In the genomic region with DNA sequence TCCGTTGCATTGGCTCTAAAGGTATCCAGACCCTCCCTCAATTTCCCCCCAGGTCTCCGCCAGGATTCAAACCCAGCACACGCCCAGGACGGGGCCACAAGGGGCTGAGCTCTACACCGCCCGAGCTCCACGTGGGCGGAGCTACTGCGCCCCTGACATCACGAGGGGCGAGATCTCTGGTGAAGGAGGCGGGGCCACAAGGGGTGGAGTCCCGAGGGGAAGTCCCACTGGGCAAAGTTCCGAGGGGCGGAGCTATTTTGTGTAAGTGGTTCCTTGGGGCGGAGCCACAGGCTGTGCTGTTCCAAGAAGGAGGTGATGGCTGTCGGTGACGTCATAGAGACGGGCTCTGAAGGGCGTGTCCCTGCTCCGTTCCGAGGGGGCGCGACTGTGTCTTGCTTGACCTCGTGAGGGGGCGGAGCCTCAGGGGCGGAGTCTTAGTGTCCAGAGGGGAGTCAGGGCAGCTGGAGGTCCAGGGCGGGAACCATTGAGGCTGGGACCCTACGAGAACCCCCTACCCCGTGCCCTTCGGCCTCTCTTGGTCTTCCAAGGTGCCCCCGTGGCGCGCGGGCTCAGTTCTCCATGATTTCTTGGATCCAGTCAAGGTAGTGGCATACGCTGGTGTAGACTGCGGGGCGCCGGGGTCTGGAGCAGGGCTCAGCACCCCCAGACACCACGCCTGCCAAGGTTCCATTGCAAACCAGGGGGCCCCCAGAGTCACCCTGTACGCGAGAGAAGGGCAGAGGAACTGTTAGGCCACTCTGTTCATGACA, we compare ENCODE assay signal across 12 cellular contexts. TPM values are rescaled to one million over a fixed set of nuclear protein-coding genes. Genes with fewer than 3 reads are reported as not detected.
DNase-seq lines count a peak whose midpoint lies in the region; ATAC-seq and TF ChIP-seq lines count a peak whose summit lies in the region.
"Had no signal": no experiment of that assay in that cellular context is flagged by ENCODE, and none has a peak within 500 bp of the region (broad histone marks: within the 10 kb centered on the region; RNA-seq: fewer than 3 reads in every experiment).

No MANE protein-coding gene starts in this region.

- no peak overlapping the region for H3K27ac Mint-ChIP-seq in Caco-2 (ENCODE audit: unreplicated experiment)
- peak overlapping the region; percentile 93 for H3K27ac Mint-ChIP-seq in WTC11

- TF ChIP-seq CTCF in Caco-2 (IDR thresholded peaks at IDR 0.05; ENCODE audit: insufficient read depth in 1 of 2, low read depth in 1 of 2, low read length in 1 of 2, severe bottlenecking in 1 of 2, unreplicated experiment in 1 of 2), result no peak
- TF ChIP-seq CTCF in HCT116 (IDR thresholded peaks at IDR 0.05 in 2 of 3, conservative IDR thresholded peaks at IDR 0.05 in 1 of 3; ENCODE audit: borderline replicate concordance in 1 of 3, insufficient read depth in 1 of 3, low read depth in 2 of 3, low read length in 2 of 3), result no peak
- TF ChIP-seq CTCF in WTC11 (IDR thresholded peaks at IDR 0.05), result no peak

- H3K27me3 ChIP-seq in Caco-2 (replicated peaks; ENCODE audit: control insufficient read depth, insufficient read depth, low read length), result no peaks in the 10 kb centered on the region
- no peaks in the 10 kb centered on the region for H3K27me3 ChIP-seq in HCT116 (ENCODE audit: insufficient read depth, low read length)
- H3K27me3 ChIP-seq: ascending aorta had no signal

- H3K4me1 Mint-ChIP-seq in Caco-2 (ENCODE audit: low read depth, unreplicated experiment) (no peaks in the 10 kb centered on the region), WTC11 (peaks cover 24% of the 10 kb centered on the region)

- no peaks in the 10 kb centered on the region for H4K20me1 ChIP-seq in HCT116 (ENCODE audit: insufficient read depth)

- peak overlapping the region; percentile 91 for H3K9ac ChIP-seq in HCT116 (ENCODE audit: low read length)

- H3K27ac ChIP-seq in HCT116 (ENCODE audit: low read depth, low read length), result peak overlapping the region; percentile 77
- H3K27ac ChIP-seq: ascending aorta, SJCRH30 had no signal

- H3K9me3 ChIP-seq in Caco-2 (no peaks in the 10 kb centered on the region), HCT116 (ENCODE audit: control insufficient read depth in 1 of 2, insufficient read depth in 1 of 2, low read depth in 1 of 2, low read length in 2 of 2) (no peaks in the 10 kb centered on the region)
- H3K9me3 ChIP-seq: ascending aorta, SJCRH30 had no signal

- H3K36me3 Mint-ChIP-seq in Caco-2 (ENCODE audit: insufficient read depth, unreplicated experiment), result no peaks in the 10 kb centered on the region
- H3K36me3 Mint-ChIP-seq in WTC11, result no peaks in the 10 kb centered on the region

- TF ChIP-seq RAD21 in HCT116 (IDR thresholded peaks at IDR 0.05; ENCODE audit: low read depth), result no peak

- H3K27me3 Mint-ChIP-seq in Caco-2 (ENCODE audit: insufficient read depth, unreplicated experiment) (peaks cover 13% of the 10 kb centered on the region), WTC11 (ENCODE audit: low read depth) (peaks cover 52% of the 10 kb centered on the region)

- TF ChIP-seq POLR2A in HCT116 (IDR thresholded peaks at IDR 0.05; ENCODE audit: borderline replicate concordance, extremely low read depth, insufficient read depth, insufficient read length), result no peak

- CTCF ChIA-PET in Caco-2 (lab: Charles Lee) (no interaction called here), HCT116 (lab: Charles Lee) (interaction anchor here (0.7 to 3.4 kb wide), 9 partner anchors 15 to 333 kb away, joined by 3 to 71 read pairs (median 4); a partner anchor contains a TSS), WTC11 (lab: Charles Lee) (interaction anchor here (0.5 to 6.0 kb wide), 9 partner anchors 15 to 465 kb away, joined by 3 to 94 read pairs (median 4); a partner anchor contains a TSS)

- DNase-seq in Caco-2, result peak; percentile 39 to 81
- DNase-seq in HCT116 (ENCODE audit: low read depth, low spot score), result peak; percentile 99
- peak; percentile 97 for DNase-seq in WTC11 (ENCODE audit: low spot score)
- peak; percentile 90 for DNase-seq in left kidney (ENCODE audit: low read depth, low spot score)
- DNase-seq in activated gamma-delta T cell treated with Interleukin-2 at 50 U/mL for 16 hours, result no peak
- no peak for DNase-seq in NCI-H1092 (lab: John Stamatoyannopoulos, UW)
- no peak for DNase-seq in DMS153 (lab: John Stamatoyannopoulos, UW)

- H3K4me1 ChIP-seq in Caco-2 (no peaks in the 10 kb centered on the region), HCT116 (ENCODE audit: control insufficient read depth in 1 of 2, insufficient read depth in 2 of 2, low read length in 2 of 2) (peaks cover 16 to 36% of the 10 kb centered on the region in 2 experiments)
- H3K4me1 ChIP-seq: ascending aorta, SJCRH30 had no signal

- H2AFZ ChIP-seq in HCT116 (ENCODE audit: low read depth, low read length, poor library complexity, severe bottlenecking), result no peak overlapping the region

- H3K4me2 ChIP-seq in HCT116 (ENCODE audit: low read length), result peak overlapping the region; percentile 100

- ATAC-seq in HCT116 (peak; percentile 86), WTC11 (peak; percentile 81), GM18519 (IDR thresholded peaks at IDR 0.05; ENCODE audit: low FRiP score, unreplicated experiment) (no peak)
- ATAC-seq: GM12878 had no signal

- H3K4me3 ChIP-seq in Caco-2 (ENCODE audit: low read depth, low read length), result no peak overlapping the region
- peak overlapping the region; percentile 78 to 88 for H3K4me3 ChIP-seq in HCT116 (replicated peaks in 1 of 2; ENCODE audit: low read depth in 1 of 2, low read length in 2 of 2)
- H3K4me3 ChIP-seq: ascending aorta, GM12878, SJCRH30 had no signal

- H3K36me3 ChIP-seq in Caco-2 (ENCODE audit: control insufficient read depth, insufficient read depth, low read length) (no peaks in the 10 kb centered on the region), HCT116 (ENCODE audit: control insufficient read depth in 1 of 2, insufficient read depth in 2 of 2, low read length in 2 of 2) (peaks cover 0 to 6% of the 10 kb centered on the region in 2 experiments; a peak in 1 of 4 replicates)
- H3K36me3 ChIP-seq: ascending aorta, SJCRH30 had no signal

- H3K9me2 ChIP-seq in HCT116 (ENCODE audit: insufficient read depth), result no peaks in the 10 kb centered on the region

- RAD21 ChIA-PET in HCT116 (lab: Charles Lee; ENCODE audit: low non-redundant PET in 1 of 2, low total read pairs in 2 of 2, uncharacterized antibody in 2 of 2, unreplicated experiment in 2 of 2), result interaction anchor here in 1 of 2 experiments (1.1 to 2.1 kb wide), 2 partner anchors 14 to 67 kb away, joined by 4 to 14 read pairs; no protein-coding TSS in a partner anchor

- H3K4me3 Mint-ChIP-seq in Caco-2 (ENCODE audit: unreplicated experiment) (peak overlapping the region; percentile 18), WTC11 (peak overlapping the region; percentile 67)

- peaks cover 11% of the 10 kb centered on the region; the same call in 1 of the 2 replicates for H3K79me2 ChIP-seq in HCT116 (ENCODE audit: insufficient read depth, low read length)

- intact Hi-C loops in Caco-2 (cut with micrococcal nuclease; ENCODE audit: unreplicated experiment), result no loop called here
- intact Hi-C loops in HCT116 (cut with micrococcal nuclease), result loop anchor here (5.0 kb wide), 1 partner anchor 35 kb away; a partner anchor contains a TSS

- H3K9me3 Mint-ChIP-seq in Caco-2 (ENCODE audit: unreplicated experiment) (no peaks in the 10 kb centered on the region), WTC11 (no peaks in the 10 kb centered on the region)

- POLR2A ChIA-PET in Caco-2 (lab: Charles Lee), result no interaction called here
- POLR2A ChIA-PET in HCT116 (lab: Charles Lee), result interaction anchor here (0.7 to 2.6 kb wide), 7 partner anchors 9 to 63 kb away, joined by 3 to 49 read pairs (median 4); a partner anchor contains a TSS
- POLR2A ChIA-PET in WTC11 (lab: Charles Lee), result no interaction called here

- no TSS peak for BruUV-seq in Caco-2 (replicated peaks; lab: Mats Ljungman, UMichigan)
- BruUV-seq in HCT116 (replicated peaks; lab: Mats Ljungman, UMichigan), result no TSS peak

TF ChIP-seq in HCT116, 20 proteins besides CTCF, POLR2A, EP300 and RAD21 (continues in another document):
- TF ChIP-seq TCF7L2 (IDR thresholded peaks at IDR 0.05; ENCODE audit: borderline replicate concordance, extremely low read depth, insufficient read depth, insufficient read length) (no peak), POLR2AphosphoS5 (IDR thresholded peaks at IDR 0.05; ENCODE audit: low read depth, low read length) (peak; percentile 81)

TF ChIP-seq in WTC11, 78 proteins besides CTCF, POLR2A, EP300 and RAD21 (continues in another document):
- TF ChIP-seq ZNF232 (CRISPR knock-in tag; IDR thresholded peaks at IDR 0.05) (no peak), CREM (CRISPR knock-in tag; IDR thresholded peaks at IDR 0.05) (no peak), SP1 (CRISPR knock-in tag; conservative IDR thresholded peaks at IDR 0.05) (0 out of 2 replicates have a peak, but pooled peaks have one; percentile 24), MYBL2 (CRISPR knock-in tag; IDR thresholded peaks at IDR 0.05) (no peak), SMAD4 (CRISPR knock-in tag; IDR thresholded peaks at IDR 0.05) (no peak), GABPB1 (CRISPR knock-in tag; IDR thresholded peaks at IDR 0.05) (no peak), RORB (CRISPR knock-in tag; IDR thresholded peaks at IDR 0.05) (no peak)
- TF ChIP-seq, protein P1, sequence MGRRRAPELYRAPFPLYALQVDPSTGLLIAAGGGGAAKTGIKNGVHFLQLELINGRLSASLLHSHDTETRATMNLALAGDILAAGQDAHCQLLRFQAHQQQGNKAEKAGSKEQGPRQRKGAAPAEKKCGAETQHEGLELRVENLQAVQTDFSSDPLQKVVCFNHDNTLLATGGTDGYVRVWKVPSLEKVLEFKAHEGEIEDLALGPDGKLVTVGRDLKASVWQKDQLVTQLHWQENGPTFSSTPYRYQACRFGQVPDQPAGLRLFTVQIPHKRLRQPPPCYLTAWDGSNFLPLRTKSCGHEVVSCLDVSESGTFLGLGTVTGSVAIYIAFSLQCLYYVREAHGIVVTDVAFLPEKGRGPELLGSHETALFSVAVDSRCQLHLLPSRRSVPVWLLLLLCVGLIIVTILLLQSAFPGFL (CRISPR knock-in tag; IDR thresholded peaks at IDR 0.05; ENCODE audit: borderline replicate concordance), result no peak

RNA-seq across cellular contexts. Expression of a gene that starts 1.3 kb away (rescaled TPM):
- total RNA-seq in Caco-2 (2022), result 1.7 TPM in 1 of 2 replicates, not detected in the other
- total RNA-seq in HCT116 (2021; ENCODE audit: unreplicated experiment), result 92.8 TPM
- 149 and 150 TPM in 2 replicates for polyA plus RNA-seq in HCT116 (2012)
- 4.4 to 6.9 TPM (median 5.9 TPM) in 3 replicates for total RNA-seq in WTC11 (2021)
- total RNA-seq: ascending aorta, GM12878, SJCRH30 had no signal
- polyA plus RNA-seq: GM12878 had no signal

RNA-seq across cellular contexts. Expression of a gene that starts 16.8 kb away (rescaled TPM):
- total RNA-seq in Caco-2 (2022), result not detected in 2 replicates
- 33.6 TPM for total RNA-seq in HCT116 (2021; ENCODE audit: unreplicated experiment)
- 37.4 and 37.8 TPM in 2 replicates for polyA plus RNA-seq in HCT116 (2012)
- total RNA-seq in WTC11 (2021), result 3.2 to 4.9 TPM (median 4.9 TPM) in 3 replicates
- total RNA-seq: GM12878, SJCRH30 had no signal
- polyA plus RNA-seq: GM12878 had no signal

RNA-seq across cellular contexts. Expression of a gene that starts 19.0 kb away (rescaled TPM):
- total RNA-seq in Caco-2 (2022), result not detected in 2 replicates
- 30.5 TPM for total RNA-seq in HCT116 (2021; ENCODE audit: unreplicated experiment)
- polyA plus RNA-seq in HCT116 (2012), result 31.4 and 34.2 TPM in 2 replicates
- total RNA-seq in WTC11 (2021), result 0.66 to 0.87 TPM (median 0.78 TPM) in 3 replicates
- total RNA-seq: ascending aorta, GM12878, SJCRH30 had no signal
- polyA plus RNA-seq: GM12878 had no signal

RNA-seq across cellular contexts. Expression of a gene that starts 23.7 kb away (rescaled TPM):
- not detected in 2 replicates for total RNA-seq in Caco-2 (2022)
- not detected for total RNA-seq in HCT116 (2021; ENCODE audit: unreplicated experiment)
- 1.5 and 1.6 TPM in 2 replicates for polyA plus RNA-seq in HCT116 (2012)
- total RNA-seq in WTC11 (2021), result 0.23 to 0.55 TPM (median 0.27 TPM) in 3 replicates
- total RNA-seq: ascending aorta, GM12878, kidney epithelial cell, SJCRH30 had no signal
- polyA plus RNA-seq: GM12878 had no signal

RNA-seq across cellular contexts. Expression of a gene that starts 32.1 kb away (rescaled TPM):
- total RNA-seq in Caco-2 (2022) (not detected in 2 replicates), HCT116 (2021; ENCODE audit: unreplicated experiment) (not detected), WTC11 (2021) (not detected in 3 replicates)
- 0.09 TPM in 1 of 2 replicates, not detected in the other for polyA plus RNA-seq in HCT116 (2012)
- total RNA-seq: ascending aorta, GM12878, kidney epithelial cell, SJCRH30 had no signal
- polyA plus RNA-seq: GM12878 had no signal

Comparison
In these comparisons a context has a peak if more than half of its experiments do, and no peak if none do; other contexts are left out.
1. DNase-seq: peak in Caco-2 (2 of 2), HCT116 (single experiment), WTC11 (single experiment) and left kidney (single experiment); none in activated gamma-delta T cell treated with Interleukin-2 at 50 U/mL for 16 hours (single experiment), NCI-H1092 (single experiment) and DMS153 (single experiment).
2. RNA of a gene that starts 1.3 kb away (total RNA-seq): 92.8 TPM in HCT116 (single experiment); 4.4 to 6.9 TPM in WTC11 and 1.7 TPM in Caco-2; every median in the first group is over 10 times any median in the second.
3. RNA of a gene that starts 19.0 kb away (total RNA-seq): 30.5 TPM in HCT116 (single experiment); 0.66 to 0.87 TPM in WTC11 and not detected in Caco-2; every median in the first group is over 10 times any median in the second.